21 cellular contexts compared by ENCODE assay signal in genomic region chr5:168390491-168390890, GRCh38.
"Had no signal": no experiment of that assay in that cellular context is flagged by ENCODE, and none has a peak within 500 bp of the region (broad histone marks: within the 10 kb centered on the region; RNA-seq: fewer than 3 reads in every experiment).

No MANE protein-coding gene starts in this region.

- H3K27ac Mint-ChIP-seq: activated CD4-positive, alpha-beta memory T cell treated with anti-CD3 and anti-CD28 coated beads, Interleukin-2, amount 10 ng/mL, durations not matched to agents 7 days and 5 days; activated naive CD4-positive, alpha-beta T cell treated with anti-CD3 and anti-CD28 coated beads, Interleukin-2, amount 50 U/mL, for 72 hours; naive B cell; WTC11 had no signal

- H3K27me3 ChIP-seq: gastroesophageal sphincter, heart right ventricle had no signal

- FAIRE-seq: endothelial cell of umbilical vein had no signal

- H3K27me3 Mint-ChIP-seq: naive B cell had no signal

- H3K36me3 ChIP-seq: gastroesophageal sphincter, heart right ventricle had no signal

- DNase-seq: activated CD4-positive, alpha-beta memory T cell treated with anti-CD3 and anti-CD28 coated beads, Interleukin-2, amount 10 ng/mL, durations not matched to agents 7 days and 5 days; activated CD4-positive, alpha-beta T cell treated with anti-CD3 and anti-CD28 coated beads for 4 hours; activated gamma-delta T cell; activated T-cell treated with anti-CD3 and anti-CD28 coated beads, Interleukin-2, amount 50 U/mL, for 48 hours; central memory CD4-positive, alpha-beta T cell; effector CD8-positive, alpha-beta T cell; heart right ventricle; naive B cell; retina; stimulated activated CD4-positive, alpha-beta T cell treated with anti-CD3 and anti-CD28 coated beads, Interleukin-15, amount 100 ng/mL, for 24 hours; stimulated activated CD4-positive, alpha-beta T cell treated with anti-CD3 and anti-CD28 coated beads, Interleukin-4, amount 100 ng/mL, for 4 hours; stimulated activated CD8-positive, alpha-beta memory T cell treated with anti-CD3 and anti-CD28 coated beads, Interleukin-4, amount 100 ng/mL, for 48 hours; stimulated activated naive CD4-positive, alpha-beta T cell treated with Interleukin-2 at 50 U/mL for 16 hours; T-helper 2 cell; trophoblast cell had no signal

- H3K4me1 Mint-ChIP-seq: activated CD4-positive, alpha-beta memory T cell treated with anti-CD3 and anti-CD28 coated beads, Interleukin-2, amount 10 ng/mL, durations not matched to agents 7 days and 5 days; naive B cell; WTC11 had no signal

- H3K4me3 Mint-ChIP-seq: activated CD4-positive, alpha-beta memory T cell treated with anti-CD3 and anti-CD28 coated beads, Interleukin-2, amount 10 ng/mL, durations not matched to agents 7 days and 5 days; naive B cell; WTC11 had no signal

- H3K4me3 ChIP-seq: coronary artery, gastroesophageal sphincter, heart right ventricle, lung had no signal

- ATAC-seq: activated naive CD4-positive, alpha-beta T cell treated with anti-CD3 and anti-CD28 coated beads, Interleukin-2, amount 50 U/mL, for 72 hours; gastroesophageal sphincter; heart right ventricle; WTC11 had no signal

- H3K9me3 Mint-ChIP-seq: WTC11 had no signal
